In genomic region chr5:54738118-54738972, GRCh38 we compare ENCODE assay signal across 10 cellular contexts.
A peak's percentile ranks its signal among the peaks of the same experiment; 100 is the strongest.
DNase-seq lines count a peak whose midpoint lies in the region; ATAC-seq and TF ChIP-seq lines count a peak whose summit lies in the region.
"Had no signal": no experiment of that assay in that cellular context is flagged by ENCODE, and none has a peak within 500 bp of the region (broad histone marks: within the 10 kb centered on the region; RNA-seq: fewer than 3 reads in every experiment).

No MANE protein-coding gene starts in this region.

- H3K27me3 Mint-ChIP-seq in dendritic cell treated with granulocyte-macrophage colony-stimulating factor and Interleukin-4, amounts not matched to agents 40 ng/mL and 50 ng/mL, for 4 days = peaks cover 3% of the 10 kb centered on the region

- DNase-seq in AG20443 (ENCODE audit: low spot score) (peak; percentile 62), LHCN-M2 (ENCODE audit: low read depth) (peak; percentile 78), midbrain (lab: John Stamatoyannopoulos, UW) (peak; percentile 17), NCI-H2171 (lab: John Stamatoyannopoulos, UW) (no peak), WERI-Rb-1 (no peak)
- DNase-seq in activated CD4-positive, CD25-positive, alpha-beta regulatory T cell treated with anti-CD3 and anti-CD28 coated beads, Interleukin-2, amount 50 U/mL, for 72 hours = no peak
- DNase-seq: natural killer cell had no signal

- no peaks in the 10 kb centered on the region for H3K9me3 Mint-ChIP-seq in dendritic cell treated with granulocyte-macrophage colony-stimulating factor and Interleukin-4, amounts not matched to agents 40 ng/mL and 50 ng/mL, for 4 days
- H3K9me3 Mint-ChIP-seq: natural killer cell had no signal

- intact Hi-C loops in dendritic cell treated with granulocyte-macrophage colony-stimulating factor and Interleukin-4, amounts not matched to agents 40 ng/mL and 50 ng/mL, for 4 days (cut with micrococcal nuclease) = no loop called here

- peaks cover 54% of the 10 kb centered on the region for H3K4me1 Mint-ChIP-seq in dendritic cell treated with granulocyte-macrophage colony-stimulating factor and Interleukin-4, amounts not matched to agents 40 ng/mL and 50 ng/mL, for 4 days (ENCODE audit: low read depth)

- no peaks in the 10 kb centered on the region for H3K36me3 Mint-ChIP-seq in dendritic cell treated with granulocyte-macrophage colony-stimulating factor and Interleukin-4, amounts not matched to agents 40 ng/mL and 50 ng/mL, for 4 days (ENCODE audit: low read depth)
- H3K36me3 Mint-ChIP-seq: natural killer cell had no signal

- H3K27ac Mint-ChIP-seq in dendritic cell treated with granulocyte-macrophage colony-stimulating factor and Interleukin-4, amounts not matched to agents 40 ng/mL and 50 ng/mL, for 4 days = peak overlapping the region; percentile 73

- H3K36me3 ChIP-seq in WERI-Rb-1 = no peaks in the 10 kb centered on the region

- no peaks in the 10 kb centered on the region for H3K9me3 ChIP-seq in WERI-Rb-1 (ENCODE audit: severe bottlenecking)

- ATAC-seq in HG03460 (IDR thresholded peaks at IDR 0.05; ENCODE audit: unreplicated experiment) = no peak

- no peak overlapping the region for H3K27ac ChIP-seq in WERI-Rb-1
- H3K27ac ChIP-seq: HL-60 had no signal

- peak overlapping the region; percentile 49 for H3K4me3 Mint-ChIP-seq in dendritic cell treated with granulocyte-macrophage colony-stimulating factor and Interleukin-4, amounts not matched to agents 40 ng/mL and 50 ng/mL, for 4 days
- H3K4me3 Mint-ChIP-seq: natural killer cell had no signal

- no peak overlapping the region for H3K4me3 ChIP-seq in WERI-Rb-1 (ENCODE audit: low read depth, low read length)

- TF ChIP-seq CTCF in WERI-Rb-1 (IDR thresholded peaks at IDR 0.05; ENCODE audit: low read depth, low read length) = no peak

- no peaks in the 10 kb centered on the region for H3K27me3 ChIP-seq in WERI-Rb-1 (ENCODE audit: insufficient read depth, low read depth, severe bottlenecking)

Comparison
In these comparisons a context has a peak if more than half of its experiments do, and no peak if none do; other contexts are left out.
1. DNase-seq: peak in AG20443 (single experiment), LHCN-M2 (single experiment) and midbrain (single experiment); none in activated CD4-positive, CD25-positive, alpha-beta regulatory T cell treated with anti-CD3 and anti-CD28 coated beads, Interleukin-2, amount 50 U/mL, for 72 hours (single experiment), NCI-H2171 (single experiment) and WERI-Rb-1 (single experiment).